1 cellular context compared by ENCODE assay signal in the genomic region with DNA sequence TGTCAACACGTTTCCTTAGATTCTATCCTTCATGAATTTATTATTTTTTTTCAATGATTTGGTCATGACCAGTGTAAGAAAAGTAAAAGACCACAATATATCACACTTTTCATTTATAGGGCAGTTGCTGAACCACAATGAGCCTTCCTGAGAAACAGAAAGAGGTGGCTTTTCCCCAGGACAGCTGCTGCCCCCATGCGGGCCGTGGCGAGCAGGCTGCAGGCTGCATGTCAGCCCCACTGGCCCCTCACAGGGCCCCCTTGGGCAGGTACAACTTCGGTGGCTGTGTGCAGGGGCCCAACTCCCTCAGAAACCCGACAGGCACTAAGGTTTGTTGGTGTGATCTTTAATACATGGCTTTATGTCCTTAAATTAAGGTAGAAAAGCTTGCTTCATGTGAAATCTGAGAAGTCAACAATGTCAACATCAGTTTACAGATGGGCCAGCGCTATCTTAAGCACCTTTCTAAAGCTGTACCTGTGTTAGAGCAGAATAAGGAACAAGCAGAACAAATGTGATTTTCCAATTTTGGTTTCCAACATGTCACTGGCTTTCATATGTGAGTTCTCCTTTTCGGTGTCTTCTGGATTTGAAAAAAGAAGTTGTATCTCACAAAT.
TF ChIP-seq lines count a peak whose summit lies in the region.

No MANE protein-coding gene starts in this region.

TF ChIP-seq in GM23338, 12 proteins besides CTCF, POLR2A, EP300 and RAD21 (continued from another document):
- TF ChIP-seq, protein P1, sequence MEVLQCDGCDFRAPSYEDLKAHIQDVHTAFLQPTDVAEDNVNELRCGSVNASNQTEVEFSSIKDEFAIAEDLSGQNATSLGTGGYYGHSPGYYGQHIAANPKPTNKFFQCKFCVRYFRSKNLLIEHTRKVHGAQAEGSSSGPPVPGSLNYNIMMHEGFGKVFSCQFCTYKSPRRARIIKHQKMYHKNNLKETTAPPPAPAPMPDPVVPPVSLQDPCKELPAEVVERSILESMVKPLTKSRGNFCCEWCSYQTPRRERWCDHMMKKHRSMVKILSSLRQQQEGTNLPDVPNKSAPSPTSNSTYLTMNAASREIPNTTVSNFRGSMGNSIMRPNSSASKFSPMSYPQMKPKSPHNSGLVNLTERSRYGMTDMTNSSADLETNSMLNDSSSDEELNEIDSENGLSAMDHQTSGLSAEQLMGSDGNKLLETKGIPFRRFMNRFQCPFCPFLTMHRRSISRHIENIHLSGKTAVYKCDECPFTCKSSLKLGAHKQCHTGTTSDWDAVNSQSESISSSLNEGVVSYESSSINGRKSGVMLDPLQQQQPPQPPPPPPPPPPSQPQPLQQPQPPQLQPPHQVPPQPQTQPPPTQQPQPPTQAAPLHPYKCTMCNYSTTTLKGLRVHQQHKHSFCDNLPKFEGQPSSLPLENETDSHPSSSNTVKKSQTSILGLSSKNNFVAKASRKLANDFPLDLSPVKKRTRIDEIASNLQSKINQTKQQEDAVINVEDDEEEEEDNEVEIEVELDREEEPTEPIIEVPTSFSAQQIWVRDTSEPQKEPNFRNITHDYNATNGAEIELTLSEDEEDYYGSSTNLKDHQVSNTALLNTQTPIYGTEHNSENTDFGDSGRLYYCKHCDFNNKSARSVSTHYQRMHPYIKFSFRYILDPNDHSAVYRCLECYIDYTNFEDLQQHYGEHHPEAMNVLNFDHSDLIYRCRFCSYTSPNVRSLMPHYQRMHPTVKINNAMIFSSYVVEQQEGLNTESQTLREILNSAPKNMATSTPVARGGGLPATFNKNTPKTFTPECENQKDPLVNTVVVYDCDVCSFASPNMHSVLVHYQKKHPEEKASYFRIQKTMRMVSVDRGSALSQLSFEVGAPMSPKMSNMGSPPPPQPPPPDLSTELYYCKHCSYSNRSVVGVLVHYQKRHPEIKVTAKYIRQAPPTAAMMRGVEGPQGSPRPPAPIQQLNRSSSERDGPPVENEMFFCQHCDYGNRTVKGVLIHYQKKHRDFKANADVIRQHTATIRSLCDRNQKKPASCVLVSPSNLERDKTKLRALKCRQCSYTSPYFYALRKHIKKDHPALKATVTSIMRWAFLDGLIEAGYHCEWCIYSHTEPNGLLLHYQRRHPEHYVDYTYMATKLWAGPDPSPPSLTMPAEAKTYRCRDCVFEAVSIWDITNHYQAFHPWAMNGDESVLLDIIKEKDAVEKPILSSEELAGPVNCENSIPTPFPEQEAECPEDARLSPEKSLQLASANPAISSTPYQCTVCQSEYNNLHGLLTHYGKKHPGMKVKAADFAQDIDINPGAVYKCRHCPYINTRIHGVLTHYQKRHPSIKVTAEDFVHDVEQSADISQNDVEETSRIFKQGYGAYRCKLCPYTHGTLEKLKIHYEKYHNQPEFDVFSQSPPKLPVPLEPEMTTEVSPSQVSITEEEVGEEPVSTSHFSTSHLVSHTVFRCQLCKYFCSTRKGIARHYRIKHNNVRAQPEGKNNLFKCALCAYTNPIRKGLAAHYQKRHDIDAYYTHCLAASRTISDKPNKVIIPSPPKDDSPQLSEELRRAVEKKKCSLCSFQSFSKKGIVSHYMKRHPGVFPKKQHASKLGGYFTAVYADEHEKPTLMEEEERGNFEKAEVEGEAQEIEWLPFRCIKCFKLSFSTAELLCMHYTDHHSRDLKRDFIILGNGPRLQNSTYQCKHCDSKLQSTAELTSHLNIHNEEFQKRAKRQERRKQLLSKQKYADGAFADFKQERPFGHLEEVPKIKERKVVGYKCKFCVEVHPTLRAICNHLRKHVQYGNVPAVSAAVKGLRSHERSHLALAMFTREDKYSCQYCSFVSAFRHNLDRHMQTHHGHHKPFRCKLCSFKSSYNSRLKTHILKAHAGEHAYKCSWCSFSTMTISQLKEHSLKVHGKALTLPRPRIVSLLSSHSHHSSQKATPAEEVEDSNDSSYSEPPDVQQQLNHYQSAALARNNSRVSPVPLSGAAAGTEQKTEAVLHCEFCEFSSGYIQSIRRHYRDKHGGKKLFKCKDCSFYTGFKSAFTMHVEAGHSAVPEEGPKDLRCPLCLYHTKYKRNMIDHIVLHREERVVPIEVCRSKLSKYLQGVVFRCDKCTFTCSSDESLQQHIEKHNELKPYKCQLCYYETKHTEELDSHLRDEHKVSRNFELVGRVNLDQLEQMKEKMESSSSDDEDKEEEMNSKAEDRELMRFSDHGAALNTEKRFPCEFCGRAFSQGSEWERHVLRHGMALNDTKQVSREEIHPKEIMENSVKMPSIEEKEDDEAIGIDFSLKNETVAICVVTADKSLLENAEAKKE (CRISPR knock-in tag; IDR thresholded peaks at IDR 0.05) = no peak
- TF ChIP-seq CREB1 (CRISPR knock-in tag; IDR thresholded peaks at IDR 0.05; ENCODE audit: low read depth) = no peak
- TF ChIP-seq, protein P2, sequence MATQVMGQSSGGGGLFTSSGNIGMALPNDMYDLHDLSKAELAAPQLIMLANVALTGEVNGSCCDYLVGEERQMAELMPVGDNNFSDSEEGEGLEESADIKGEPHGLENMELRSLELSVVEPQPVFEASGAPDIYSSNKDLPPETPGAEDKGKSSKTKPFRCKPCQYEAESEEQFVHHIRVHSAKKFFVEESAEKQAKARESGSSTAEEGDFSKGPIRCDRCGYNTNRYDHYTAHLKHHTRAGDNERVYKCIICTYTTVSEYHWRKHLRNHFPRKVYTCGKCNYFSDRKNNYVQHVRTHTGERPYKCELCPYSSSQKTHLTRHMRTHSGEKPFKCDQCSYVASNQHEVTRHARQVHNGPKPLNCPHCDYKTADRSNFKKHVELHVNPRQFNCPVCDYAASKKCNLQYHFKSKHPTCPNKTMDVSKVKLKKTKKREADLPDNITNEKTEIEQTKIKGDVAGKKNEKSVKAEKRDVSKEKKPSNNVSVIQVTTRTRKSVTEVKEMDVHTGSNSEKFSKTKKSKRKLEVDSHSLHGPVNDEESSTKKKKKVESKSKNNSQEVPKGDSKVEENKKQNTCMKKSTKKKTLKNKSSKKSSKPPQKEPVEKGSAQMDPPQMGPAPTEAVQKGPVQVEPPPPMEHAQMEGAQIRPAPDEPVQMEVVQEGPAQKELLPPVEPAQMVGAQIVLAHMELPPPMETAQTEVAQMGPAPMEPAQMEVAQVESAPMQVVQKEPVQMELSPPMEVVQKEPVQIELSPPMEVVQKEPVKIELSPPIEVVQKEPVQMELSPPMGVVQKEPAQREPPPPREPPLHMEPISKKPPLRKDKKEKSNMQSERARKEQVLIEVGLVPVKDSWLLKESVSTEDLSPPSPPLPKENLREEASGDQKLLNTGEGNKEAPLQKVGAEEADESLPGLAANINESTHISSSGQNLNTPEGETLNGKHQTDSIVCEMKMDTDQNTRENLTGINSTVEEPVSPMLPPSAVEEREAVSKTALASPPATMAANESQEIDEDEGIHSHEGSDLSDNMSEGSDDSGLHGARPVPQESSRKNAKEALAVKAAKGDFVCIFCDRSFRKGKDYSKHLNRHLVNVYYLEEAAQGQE (IDR thresholded peaks at IDR 0.05; ENCODE audit: unreplicated experiment) = no peak
- no peak for TF ChIP-seq EZH2phosphoT487 (IDR thresholded peaks at IDR 0.05; ENCODE audit: unreplicated experiment)
- no peak for TF ChIP-seq NANOG (IDR thresholded peaks at IDR 0.05; ENCODE audit: borderline replicate concordance)
- TF ChIP-seq STAT1 (IDR thresholded peaks at IDR 0.05; ENCODE audit: unreplicated experiment) = no peak
- no peak for TF ChIP-seq ZNF114 (CRISPR knock-in tag; IDR thresholded peaks at IDR 0.05)
